8 cellular contexts compared by ENCODE assay signal in the genomic region with DNA sequence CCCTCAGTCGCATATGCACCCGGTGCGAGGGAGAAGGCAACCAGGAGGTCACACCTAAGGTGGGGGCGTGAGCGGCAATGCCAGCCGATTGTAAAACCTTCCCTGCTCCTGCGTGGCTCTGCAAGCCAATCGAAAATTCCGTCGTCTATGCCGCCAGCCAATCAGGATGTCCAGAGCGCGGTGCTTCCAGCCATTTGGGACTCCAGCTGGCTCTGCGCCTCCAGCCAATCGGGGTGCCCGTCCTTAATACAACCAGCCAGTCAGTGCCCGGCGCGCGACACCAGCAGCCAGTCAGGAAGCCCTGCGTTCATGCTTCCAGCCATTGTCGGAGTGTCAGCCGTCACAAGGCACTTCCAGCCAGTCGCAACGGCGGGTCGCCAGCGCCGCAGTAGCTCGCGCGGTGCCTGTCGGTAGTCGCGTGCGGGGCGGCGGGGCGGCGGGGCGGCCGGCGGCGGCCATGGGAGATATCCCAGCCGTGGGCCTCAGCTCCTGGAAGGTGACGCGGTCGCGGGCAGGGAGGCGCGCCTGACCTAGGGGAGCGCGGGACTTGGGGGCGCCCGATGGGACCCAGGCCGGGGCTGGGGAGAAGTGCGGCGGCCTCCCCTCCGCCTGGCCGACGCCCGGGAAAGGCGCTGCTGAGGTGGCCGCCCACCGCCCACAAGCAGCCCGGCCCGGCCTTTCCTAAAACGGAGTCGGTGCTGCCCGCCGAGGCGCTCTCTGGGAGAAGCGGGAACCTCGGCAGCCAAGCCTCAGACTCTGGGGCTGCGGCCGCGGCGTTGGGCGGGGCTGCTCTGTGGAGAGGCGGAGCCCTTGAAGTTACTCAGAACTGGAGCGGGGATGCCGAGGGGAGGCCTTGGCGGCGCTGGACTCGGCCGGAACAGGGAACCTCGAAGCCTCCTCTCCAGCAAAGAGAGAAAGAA. TPM values are rescaled to one million over a fixed set of nuclear protein-coding genes. Genes with fewer than 3 reads are reported as not detected.
DNase-seq lines count a peak whose midpoint lies in the region; ATAC-seq and TF ChIP-seq lines count a peak whose summit lies in the region.

A gene (plus strand): TSS at position 340 of the 920 bp plus-strand sequence. CDS start 118 bp downstream, at position 458.

- CTCF ChIA-PET in MCF 10A (lab: Yijun Ruan, JAX), result interaction anchor here (0.7 to 3.2 kb wide), 4 partner anchors 11 to 608 kb away, joined by 3 to 12 read pairs (median 4); no protein-coding TSS in a partner anchor

- no peaks in the 10 kb centered on the region for H3K9me3 ChIP-seq in uterus

- H3K4me3 ChIP-seq in Jurkat, Clone E6-1 (ENCODE audit: low read length), result peak within 1 kb of the TSS; percentile 55
- H3K4me3 ChIP-seq in WI38 (ENCODE audit: low read depth, low read length), result peak within 1 kb of the TSS; percentile 43
- peak within 1 kb of the TSS; percentile 26 to 58 for H3K4me3 ChIP-seq in uterus

- H3K27me3 Mint-ChIP-seq in MCF 10A (ENCODE audit: insufficient read depth, unreplicated experiment), result peaks cover 16% of the 10 kb centered on the region

- H3K36me3 ChIP-seq in uterus, result no peaks in the 10 kb centered on the region

- intact Hi-C loops in MCF 10A (cut with micrococcal nuclease) (no loop called here), uterus (cut with DNase I; ENCODE audit: low total_unique reads) (no loop called here)

- no TSS peak for BruUV-seq in MCF 10A (replicated peaks; lab: Mats Ljungman, UMichigan)

- no peaks in the 10 kb centered on the region for H3K9me3 Mint-ChIP-seq in MCF 10A (ENCODE audit: unreplicated experiment)

- peak within 1 kb of the TSS; percentile 74 for H3K4me3 Mint-ChIP-seq in MCF 10A (ENCODE audit: unreplicated experiment)

- peak; percentile 91 for DNase-seq in Jurkat, Clone E6-1 (ENCODE audit: low read depth, low spot score)
- DNase-seq in MCF 10A (ENCODE audit: unreplicated experiment), result peak; percentile 74
- DNase-seq in iPS DF 19.7 (ENCODE audit: low read depth, low spot score), result peak; percentile 78
- DNase-seq in retina, result peak; percentile 89
- peak; percentile 80 to 83 for DNase-seq in uterus

- POLR2A ChIA-PET in MCF 10A (lab: Yijun Ruan, JAX), result interaction anchor here (0.6 kb wide), 1 partner anchor 606 kb away, joined by 6 read pairs; no protein-coding TSS in a partner anchor

- no peak for TF ChIP-seq CTCF in WI38 (IDR thresholded peaks at IDR 0.05; ENCODE audit: low read depth, low read length)
- TF ChIP-seq CTCF in MCF 10A (IDR thresholded peaks at IDR 0.05; ENCODE audit: unreplicated experiment), result no peak
- TF ChIP-seq CTCF in uterus (IDR thresholded peaks at IDR 0.05), result no peak

- no peaks in the 10 kb centered on the region for H3K27me3 ChIP-seq in uterus

- ATAC-seq in GM18499 (IDR thresholded peaks at IDR 0.05; ENCODE audit: insufficient read depth, unreplicated experiment) (peak; percentile 81), GM21515 (IDR thresholded peaks at IDR 0.05; ENCODE audit: unreplicated experiment) (no peak)

- no peaks in the 10 kb centered on the region for H3K36me3 Mint-ChIP-seq in MCF 10A (ENCODE audit: insufficient read depth, unreplicated experiment)

- peak in 1 of 2 donors; percentile 15 for TF ChIP-seq POLR2A in uterus (IDR thresholded peaks at IDR 0.05)

- H3K4me1 Mint-ChIP-seq in MCF 10A (ENCODE audit: insufficient read depth, unreplicated experiment), result no peaks in the 10 kb centered on the region

- H3K4me1 ChIP-seq in uterus, result no peaks in the 10 kb centered on the region

- peak within 1 kb of the TSS; percentile 88 to 94 for H3K27ac ChIP-seq in uterus

- H3K27ac Mint-ChIP-seq in MCF 10A (ENCODE audit: low read depth, unreplicated experiment), result no peak within 1 kb of the TSS

RNA-seq across cellular contexts. Expression of the gene that starts here (rescaled TPM):
- 11.4 TPM for polyA plus RNA-seq in Jurkat, Clone E6-1 (2012; ENCODE audit: insufficient read depth, insufficient read length)
- 0.29 TPM in 1 of 2 replicates, not detected in the other for total RNA-seq in MCF 10A (2022)
- total RNA-seq in uterus, result 10 to 100 TPM in 3 of 4 donors, 1 to 10 TPM in 1; 1.8 to 31.3 (median 16.1) TPM

Comparison
In these comparisons a context has a peak if more than half of its experiments do, and no peak if none do; other contexts are left out.
1. Peak in DNase-seq in MCF 10A; RNA of the gene not detected or under 1 TPM.